1 cellular context compared by ENCODE assay signal in the genomic region with DNA sequence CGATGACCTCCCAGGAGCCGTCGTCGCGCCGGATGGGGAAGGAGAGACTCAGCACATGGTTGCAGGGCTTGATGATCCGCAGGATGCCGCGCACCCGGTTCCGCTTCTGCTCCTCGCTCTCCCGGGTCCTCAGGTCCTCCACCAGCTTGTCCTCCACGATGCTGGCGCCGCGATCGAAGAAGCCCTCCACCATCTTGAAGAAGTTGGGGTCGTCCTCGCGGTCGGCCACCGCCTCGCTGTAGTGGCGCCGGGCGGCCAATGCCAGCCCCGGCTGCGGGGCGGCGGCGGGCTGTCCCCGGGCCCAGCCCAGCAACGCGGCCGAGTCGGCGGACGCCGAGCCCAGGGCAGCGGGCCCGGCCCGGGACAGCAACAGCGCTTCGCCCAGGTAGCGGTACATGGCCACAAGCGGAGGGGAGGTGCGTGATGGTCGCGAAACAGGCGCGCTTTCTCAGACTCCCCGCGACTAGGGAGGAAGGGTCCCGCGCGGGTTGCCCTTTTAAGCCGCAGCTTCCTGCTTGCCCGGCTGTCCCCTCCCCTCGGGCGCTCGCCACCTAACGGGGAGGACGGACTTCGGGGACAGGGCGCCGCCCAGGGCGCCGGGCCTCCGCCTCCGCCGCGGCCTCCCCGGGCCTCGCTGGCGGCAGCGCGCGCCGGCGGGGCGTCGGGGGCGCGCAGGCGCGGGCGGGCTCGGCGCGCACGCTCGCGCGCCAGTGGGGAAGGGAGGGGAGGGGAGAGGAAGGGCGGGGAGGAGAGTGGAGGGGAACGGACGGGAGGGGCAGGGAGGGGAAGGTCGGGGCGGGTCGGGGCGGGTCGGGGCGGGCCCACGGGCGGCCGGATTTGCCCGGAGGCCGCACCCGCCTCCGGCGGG.
TF ChIP-seq lines count a peak whose summit lies in the region.

A gene (minus strand): TSS at position 471 of the 868 bp plus-strand sequence. CDS start 74 bp downstream, at position 397.
A gene with protein sequence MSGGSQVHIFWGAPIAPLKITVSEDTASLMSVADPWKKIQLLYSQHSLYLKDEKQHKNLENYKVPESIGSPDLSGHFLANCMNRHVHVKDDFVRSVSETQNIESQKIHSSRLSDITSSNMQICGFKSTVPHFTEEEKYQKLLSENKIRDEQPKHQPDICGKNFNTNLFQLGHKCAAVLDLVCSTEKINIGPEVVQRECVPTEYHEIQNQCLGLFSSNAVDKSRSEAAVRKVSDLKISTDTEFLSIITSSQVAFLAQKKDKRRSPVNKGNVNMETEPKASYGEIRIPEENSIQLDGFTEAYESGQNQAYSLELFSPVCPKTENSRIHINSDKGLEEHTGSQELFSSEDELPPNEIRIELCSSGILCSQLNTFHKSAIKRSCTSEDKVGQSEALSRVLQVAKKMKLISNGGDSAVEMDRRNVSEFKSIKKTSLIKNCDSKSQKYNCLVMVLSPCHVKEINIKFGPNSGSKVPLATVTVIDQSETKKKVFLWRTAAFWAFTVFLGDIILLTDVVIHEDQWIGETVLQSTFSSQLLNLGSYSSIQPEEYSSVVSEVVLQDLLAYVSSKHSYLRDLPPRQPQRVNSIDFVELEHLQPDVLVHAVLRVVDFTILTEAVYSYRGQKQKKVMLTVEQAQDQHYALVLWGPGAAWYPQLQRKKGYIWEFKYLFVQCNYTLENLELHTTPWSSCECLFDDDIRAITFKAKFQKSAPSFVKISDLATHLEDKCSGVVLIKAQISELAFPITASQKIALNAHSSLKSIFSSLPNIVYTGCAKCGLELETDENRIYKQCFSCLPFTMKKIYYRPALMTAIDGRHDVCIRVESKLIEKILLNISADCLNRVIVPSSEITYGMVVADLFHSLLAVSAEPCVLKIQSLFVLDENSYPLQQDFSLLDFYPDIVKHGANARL (plus strand): TSS at position 834 of the 868 bp plus-strand sequence. CDS start 56,149 bp downstream, outside the sequence.

TF ChIP-seq in K562, 482 proteins besides CTCF, POLR2A, EP300 and RAD21 (continued from another document and continues in another):
- TF ChIP-seq, protein P1, sequence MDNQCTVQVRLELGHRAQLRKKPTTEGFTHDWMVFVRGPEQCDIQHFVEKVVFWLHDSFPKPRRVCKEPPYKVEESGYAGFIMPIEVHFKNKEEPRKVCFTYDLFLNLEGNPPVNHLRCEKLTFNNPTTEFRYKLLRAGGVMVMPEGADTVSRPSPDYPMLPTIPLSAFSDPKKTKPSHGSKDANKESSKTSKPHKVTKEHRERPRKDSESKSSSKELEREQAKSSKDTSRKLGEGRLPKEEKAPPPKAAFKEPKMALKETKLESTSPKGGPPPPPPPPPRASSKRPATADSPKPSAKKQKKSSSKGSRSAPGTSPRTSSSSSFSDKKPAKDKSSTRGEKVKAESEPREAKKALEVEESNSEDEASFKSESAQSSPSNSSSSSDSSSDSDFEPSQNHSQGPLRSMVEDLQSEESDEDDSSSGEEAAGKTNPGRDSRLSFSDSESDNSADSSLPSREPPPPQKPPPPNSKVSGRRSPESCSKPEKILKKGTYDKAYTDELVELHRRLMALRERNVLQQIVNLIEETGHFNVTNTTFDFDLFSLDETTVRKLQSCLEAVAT (IDR thresholded peaks at IDR 0.05): no peak
- TF ChIP-seq ZNF57 (CRISPR knock-in tag; IDR thresholded peaks at IDR 0.05) (no peak), BCOR (IDR thresholded peaks at IDR 0.05) (no peak), CBX1 (IDR thresholded peaks at IDR 0.05; ENCODE audit: low read depth) (no peak), BRF1 (IDR thresholded peaks at IDR 0.05; ENCODE audit: borderline replicate concordance, extremely low read depth, insufficient read length) (no peak), ZNF696 (CRISPR knock-in tag; conservative IDR thresholded peaks at IDR 0.05) (no peak), BRD4 (IDR thresholded peaks at IDR 0.05) (no peak), PHF8 (IDR thresholded peaks at IDR 0.05; ENCODE audit: borderline replicate concordance, low read length) (peak; percentile 63; the same call in 1 of the 2 replicates), HDGF (IDR thresholded peaks at IDR 0.05) (no peak), RBM22 (IDR thresholded peaks at IDR 0.05; ENCODE audit: low read depth, low read length, poor library complexity, severe bottlenecking) (no peak), ZNF436 (CRISPR knock-in tag; IDR thresholded peaks at IDR 0.05) (no peak), TEAD2 (tag; IDR thresholded peaks at IDR 0.05) (no peak), HNRNPUL1 (IDR thresholded peaks at IDR 0.05; ENCODE audit: low read length) (no peak), RFX5 (IDR thresholded peaks at IDR 0.05; ENCODE audit: low read depth, low read length) (no peak), SRSF9 (IDR thresholded peaks at IDR 0.05; ENCODE audit: borderline replicate concordance, low read depth, low read length) (no peak), TAF7 (tag; IDR thresholded peaks at IDR 0.05) (no peak), ZC3H4 (CRISPR knock-in tag; IDR thresholded peaks at IDR 0.05; ENCODE audit: borderline replicate concordance) (no peak), NFRKB (IDR thresholded peaks at IDR 0.05; ENCODE audit: low read depth) (no peak), ZNF146 (CRISPR knock-in tag; IDR thresholded peaks at IDR 0.05; ENCODE audit: unreplicated experiment) (no peak), MCM5 (IDR thresholded peaks at IDR 0.05; ENCODE audit: low read depth) (no peak), ZKSCAN8 (CRISPR knock-in tag; IDR thresholded peaks at IDR 0.05) (no peak), RBM14 (IDR thresholded peaks at IDR 0.05; ENCODE audit: borderline replicate concordance, insufficient read depth, low read depth, low read length) (no peak), DDX20 (tag; IDR thresholded peaks at IDR 0.05; ENCODE audit: low read depth) (no peak), ZNF75A (CRISPR knock-in tag; IDR thresholded peaks at IDR 0.05) (no peak)
- TF ChIP-seq, protein P2, sequence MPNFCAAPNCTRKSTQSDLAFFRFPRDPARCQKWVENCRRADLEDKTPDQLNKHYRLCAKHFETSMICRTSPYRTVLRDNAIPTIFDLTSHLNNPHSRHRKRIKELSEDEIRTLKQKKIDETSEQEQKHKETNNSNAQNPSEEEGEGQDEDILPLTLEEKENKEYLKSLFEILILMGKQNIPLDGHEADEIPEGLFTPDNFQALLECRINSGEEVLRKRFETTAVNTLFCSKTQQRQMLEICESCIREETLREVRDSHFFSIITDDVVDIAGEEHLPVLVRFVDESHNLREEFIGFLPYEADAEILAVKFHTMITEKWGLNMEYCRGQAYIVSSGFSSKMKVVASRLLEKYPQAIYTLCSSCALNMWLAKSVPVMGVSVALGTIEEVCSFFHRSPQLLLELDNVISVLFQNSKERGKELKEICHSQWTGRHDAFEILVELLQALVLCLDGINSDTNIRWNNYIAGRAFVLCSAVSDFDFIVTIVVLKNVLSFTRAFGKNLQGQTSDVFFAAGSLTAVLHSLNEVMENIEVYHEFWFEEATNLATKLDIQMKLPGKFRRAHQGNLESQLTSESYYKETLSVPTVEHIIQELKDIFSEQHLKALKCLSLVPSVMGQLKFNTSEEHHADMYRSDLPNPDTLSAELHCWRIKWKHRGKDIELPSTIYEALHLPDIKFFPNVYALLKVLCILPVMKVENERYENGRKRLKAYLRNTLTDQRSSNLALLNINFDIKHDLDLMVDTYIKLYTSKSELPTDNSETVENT (CRISPR knock-in tag; IDR thresholded peaks at IDR 0.05): peak; percentile 74
- TF ChIP-seq, protein P3, sequence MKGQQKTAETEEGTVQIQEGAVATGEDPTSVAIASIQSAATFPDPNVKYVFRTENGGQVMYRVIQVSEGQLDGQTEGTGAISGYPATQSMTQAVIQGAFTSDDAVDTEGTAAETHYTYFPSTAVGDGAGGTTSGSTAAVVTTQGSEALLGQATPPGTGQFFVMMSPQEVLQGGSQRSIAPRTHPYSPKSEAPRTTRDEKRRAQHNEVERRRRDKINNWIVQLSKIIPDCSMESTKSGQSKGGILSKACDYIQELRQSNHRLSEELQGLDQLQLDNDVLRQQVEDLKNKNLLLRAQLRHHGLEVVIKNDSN (CRISPR knock-in tag; IDR thresholded peaks at IDR 0.05): no peak
- TF ChIP-seq, protein P4, sequence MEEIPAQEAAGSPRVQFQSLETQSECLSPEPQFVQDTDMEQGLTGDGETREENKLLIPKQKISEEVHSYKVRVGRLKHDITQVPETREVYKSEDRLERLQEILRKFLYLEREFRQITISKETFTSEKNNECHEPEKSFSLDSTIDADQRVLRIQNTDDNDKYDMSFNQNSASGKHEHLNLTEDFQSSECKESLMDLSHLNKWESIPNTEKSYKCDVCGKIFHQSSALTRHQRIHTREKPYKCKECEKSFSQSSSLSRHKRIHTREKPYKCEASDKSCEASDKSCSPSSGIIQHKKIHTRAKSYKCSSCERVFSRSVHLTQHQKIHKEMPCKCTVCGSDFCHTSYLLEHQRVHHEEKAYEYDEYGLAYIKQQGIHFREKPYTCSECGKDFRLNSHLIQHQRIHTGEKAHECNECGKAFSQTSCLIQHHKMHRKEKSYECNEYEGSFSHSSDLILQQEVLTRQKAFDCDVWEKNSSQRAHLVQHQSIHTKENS (CRISPR knock-in tag; IDR thresholded peaks at IDR 0.05): no peak
- TF ChIP-seq, protein P5, sequence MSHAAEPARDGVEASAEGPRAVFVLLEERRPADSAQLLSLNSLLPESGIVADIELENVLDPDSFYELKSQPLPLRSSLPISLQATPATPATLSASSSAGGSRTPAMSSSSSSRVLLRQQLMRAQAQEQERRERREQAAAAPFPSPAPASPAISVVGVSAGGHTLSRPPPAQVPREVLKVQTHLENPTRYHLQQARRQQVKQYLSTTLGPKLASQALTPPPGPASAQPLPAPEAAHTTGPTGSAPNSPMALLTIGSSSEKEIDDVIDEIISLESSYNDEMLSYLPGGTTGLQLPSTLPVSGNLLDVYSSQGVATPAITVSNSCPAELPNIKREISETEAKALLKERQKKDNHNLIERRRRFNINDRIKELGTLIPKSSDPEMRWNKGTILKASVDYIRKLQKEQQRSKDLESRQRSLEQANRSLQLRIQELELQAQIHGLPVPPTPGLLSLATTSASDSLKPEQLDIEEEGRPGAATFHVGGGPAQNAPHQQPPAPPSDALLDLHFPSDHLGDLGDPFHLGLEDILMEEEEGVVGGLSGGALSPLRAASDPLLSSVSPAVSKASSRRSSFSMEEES (CRISPR knock-in tag; IDR thresholded peaks at IDR 0.05): no peak
- TF ChIP-seq, protein P6, sequence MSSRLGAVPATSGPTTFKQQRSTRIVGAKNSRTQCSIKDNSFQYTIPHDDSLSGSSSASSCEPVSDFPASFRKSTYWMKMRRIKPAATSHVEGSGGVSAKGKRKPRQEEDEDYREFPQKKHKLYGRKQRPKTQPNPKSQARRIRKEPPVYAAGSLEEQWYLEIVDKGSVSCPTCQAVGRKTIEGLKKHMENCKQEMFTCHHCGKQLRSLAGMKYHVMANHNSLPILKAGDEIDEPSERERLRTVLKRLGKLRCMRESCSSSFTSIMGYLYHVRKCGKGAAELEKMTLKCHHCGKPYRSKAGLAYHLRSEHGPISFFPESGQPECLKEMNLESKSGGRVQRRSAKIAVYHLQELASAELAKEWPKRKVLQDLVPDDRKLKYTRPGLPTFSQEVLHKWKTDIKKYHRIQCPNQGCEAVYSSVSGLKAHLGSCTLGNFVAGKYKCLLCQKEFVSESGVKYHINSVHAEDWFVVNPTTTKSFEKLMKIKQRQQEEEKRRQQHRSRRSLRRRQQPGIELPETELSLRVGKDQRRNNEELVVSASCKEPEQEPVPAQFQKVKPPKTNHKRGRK (tag; IDR thresholded peaks at IDR 0.05): no peak
- TF ChIP-seq, protein P7, sequence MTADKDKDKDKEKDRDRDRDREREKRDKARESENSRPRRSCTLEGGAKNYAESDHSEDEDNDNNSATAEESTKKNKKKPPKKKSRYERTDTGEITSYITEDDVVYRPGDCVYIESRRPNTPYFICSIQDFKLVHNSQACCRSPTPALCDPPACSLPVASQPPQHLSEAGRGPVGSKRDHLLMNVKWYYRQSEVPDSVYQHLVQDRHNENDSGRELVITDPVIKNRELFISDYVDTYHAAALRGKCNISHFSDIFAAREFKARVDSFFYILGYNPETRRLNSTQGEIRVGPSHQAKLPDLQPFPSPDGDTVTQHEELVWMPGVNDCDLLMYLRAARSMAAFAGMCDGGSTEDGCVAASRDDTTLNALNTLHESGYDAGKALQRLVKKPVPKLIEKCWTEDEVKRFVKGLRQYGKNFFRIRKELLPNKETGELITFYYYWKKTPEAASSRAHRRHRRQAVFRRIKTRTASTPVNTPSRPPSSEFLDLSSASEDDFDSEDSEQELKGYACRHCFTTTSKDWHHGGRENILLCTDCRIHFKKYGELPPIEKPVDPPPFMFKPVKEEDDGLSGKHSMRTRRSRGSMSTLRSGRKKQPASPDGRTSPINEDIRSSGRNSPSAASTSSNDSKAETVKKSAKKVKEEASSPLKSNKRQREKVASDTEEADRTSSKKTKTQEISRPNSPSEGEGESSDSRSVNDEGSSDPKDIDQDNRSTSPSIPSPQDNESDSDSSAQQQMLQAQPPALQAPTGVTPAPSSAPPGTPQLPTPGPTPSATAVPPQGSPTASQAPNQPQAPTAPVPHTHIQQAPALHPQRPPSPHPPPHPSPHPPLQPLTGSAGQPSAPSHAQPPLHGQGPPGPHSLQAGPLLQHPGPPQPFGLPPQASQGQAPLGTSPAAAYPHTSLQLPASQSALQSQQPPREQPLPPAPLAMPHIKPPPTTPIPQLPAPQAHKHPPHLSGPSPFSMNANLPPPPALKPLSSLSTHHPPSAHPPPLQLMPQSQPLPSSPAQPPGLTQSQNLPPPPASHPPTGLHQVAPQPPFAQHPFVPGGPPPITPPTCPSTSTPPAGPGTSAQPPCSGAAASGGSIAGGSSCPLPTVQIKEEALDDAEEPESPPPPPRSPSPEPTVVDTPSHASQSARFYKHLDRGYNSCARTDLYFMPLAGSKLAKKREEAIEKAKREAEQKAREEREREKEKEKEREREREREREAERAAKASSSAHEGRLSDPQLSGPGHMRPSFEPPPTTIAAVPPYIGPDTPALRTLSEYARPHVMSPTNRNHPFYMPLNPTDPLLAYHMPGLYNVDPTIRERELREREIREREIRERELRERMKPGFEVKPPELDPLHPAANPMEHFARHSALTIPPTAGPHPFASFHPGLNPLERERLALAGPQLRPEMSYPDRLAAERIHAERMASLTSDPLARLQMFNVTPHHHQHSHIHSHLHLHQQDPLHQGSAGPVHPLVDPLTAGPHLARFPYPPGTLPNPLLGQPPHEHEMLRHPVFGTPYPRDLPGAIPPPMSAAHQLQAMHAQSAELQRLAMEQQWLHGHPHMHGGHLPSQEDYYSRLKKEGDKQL (CRISPR knock-in tag; IDR thresholded peaks at IDR 0.05; ENCODE audit: borderline replicate concordance): no peak
- TF ChIP-seq, protein P8, sequence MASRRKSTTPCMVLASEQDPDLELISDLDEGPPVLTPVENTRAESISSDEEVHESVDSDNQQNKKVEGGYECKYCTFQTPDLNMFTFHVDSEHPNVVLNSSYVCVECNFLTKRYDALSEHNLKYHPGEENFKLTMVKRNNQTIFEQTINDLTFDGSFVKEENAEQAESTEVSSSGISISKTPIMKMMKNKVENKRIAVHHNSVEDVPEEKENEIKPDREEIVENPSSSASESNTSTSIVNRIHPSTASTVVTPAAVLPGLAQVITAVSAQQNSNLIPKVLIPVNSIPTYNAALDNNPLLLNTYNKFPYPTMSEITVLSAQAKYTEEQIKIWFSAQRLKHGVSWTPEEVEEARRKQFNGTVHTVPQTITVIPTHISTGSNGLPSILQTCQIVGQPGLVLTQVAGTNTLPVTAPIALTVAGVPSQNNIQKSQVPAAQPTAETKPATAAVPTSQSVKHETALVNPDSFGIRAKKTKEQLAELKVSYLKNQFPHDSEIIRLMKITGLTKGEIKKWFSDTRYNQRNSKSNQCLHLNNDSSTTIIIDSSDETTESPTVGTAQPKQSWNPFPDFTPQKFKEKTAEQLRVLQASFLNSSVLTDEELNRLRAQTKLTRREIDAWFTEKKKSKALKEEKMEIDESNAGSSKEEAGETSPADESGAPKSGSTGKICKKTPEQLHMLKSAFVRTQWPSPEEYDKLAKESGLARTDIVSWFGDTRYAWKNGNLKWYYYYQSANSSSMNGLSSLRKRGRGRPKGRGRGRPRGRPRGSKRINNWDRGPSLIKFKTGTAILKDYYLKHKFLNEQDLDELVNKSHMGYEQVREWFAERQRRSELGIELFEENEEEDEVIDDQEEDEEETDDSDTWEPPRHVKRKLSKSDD (conservative IDR thresholded peaks at IDR 0.05; ENCODE audit: low read length): no peak
